19 cellular contexts compared by ENCODE assay signal in genomic region chr11:93038521-93038920, GRCh38.
DNase-seq lines count a peak whose midpoint lies in the region; ATAC-seq and TF ChIP-seq lines count a peak whose summit lies in the region.
"Had no signal": no experiment of that assay in that cellular context is flagged by ENCODE, and none has a peak within 500 bp of the region (broad histone marks: within the 10 kb centered on the region; RNA-seq: fewer than 3 reads in every experiment).

No MANE protein-coding gene starts in this region.

- H3K4me3 Mint-ChIP-seq in activated CD4-positive, alpha-beta T cell treated with anti-CD3 and anti-CD28 coated beads for 36 hours, result no peak overlapping the region
- peak overlapping the region; percentile 9 for H3K4me3 Mint-ChIP-seq in activated T-helper 17 cell treated with anti-CD3 and anti-CD28 coated beads, Interleukin-2, amount 50 U/mL, for 72 hours
- H3K4me3 Mint-ChIP-seq in osteocyte (ENCODE audit: unreplicated experiment), result no peak overlapping the region
- H3K4me3 Mint-ChIP-seq: B cell; CD4-positive, CD25-positive, alpha-beta regulatory T cell; CD8-positive, alpha-beta T cell had no signal

- H3K4me1 Mint-ChIP-seq in activated CD4-positive, alpha-beta T cell treated with anti-CD3 and anti-CD28 coated beads for 36 hours, result peaks cover 2% of the 10 kb centered on the region
- peaks cover 3% of the 10 kb centered on the region for H3K4me1 Mint-ChIP-seq in activated T-helper 17 cell treated with anti-CD3 and anti-CD28 coated beads, Interleukin-2, amount 50 U/mL, for 72 hours
- peaks cover 8% of the 10 kb centered on the region for H3K4me1 Mint-ChIP-seq in osteocyte (ENCODE audit: unreplicated experiment)
- H3K4me1 Mint-ChIP-seq: B cell; CD4-positive, CD25-positive, alpha-beta regulatory T cell had no signal

- peaks cover 13% of the 10 kb centered on the region for H3K27me3 Mint-ChIP-seq in activated CD4-positive, alpha-beta T cell treated with anti-CD3 and anti-CD28 coated beads for 36 hours
- peaks cover 12% of the 10 kb centered on the region for H3K27me3 Mint-ChIP-seq in activated T-helper 17 cell treated with anti-CD3 and anti-CD28 coated beads, Interleukin-2, amount 50 U/mL, for 72 hours
- no peaks in the 10 kb centered on the region for H3K27me3 Mint-ChIP-seq in osteocyte (ENCODE audit: unreplicated experiment)

- POLR2A ChIA-PET in activated CD4-positive, alpha-beta T cell treated with anti-CD3 and anti-CD28 coated beads for 36 hours (lab: Charles Lee), result no interaction called here

- CTCF ChIA-PET in activated CD4-positive, alpha-beta T cell treated with anti-CD3 and anti-CD28 coated beads for 36 hours (lab: Charles Lee), result no interaction called here

- TF ChIP-seq CTCF in osteocyte (IDR thresholded peaks at IDR 0.05), result no peak

- H3K9me3 Mint-ChIP-seq in activated CD4-positive, alpha-beta T cell treated with anti-CD3 and anti-CD28 coated beads for 36 hours (ENCODE audit: low read depth), result peaks cover 2% of the 10 kb centered on the region
- H3K9me3 Mint-ChIP-seq in activated T-helper 17 cell treated with anti-CD3 and anti-CD28 coated beads, Interleukin-2, amount 50 U/mL, for 72 hours, result no peaks in the 10 kb centered on the region
- H3K9me3 Mint-ChIP-seq in osteocyte (ENCODE audit: unreplicated experiment), result peaks cover 14% of the 10 kb centered on the region

- no peaks in the 10 kb centered on the region for H3K27me3 ChIP-seq in aorta (ENCODE audit: control insufficient read depth in 1 of 2, insufficient read depth in 2 of 2, low read length in 1 of 2)
- H3K27me3 ChIP-seq: BLaER1 had no signal

- no peaks in the 10 kb centered on the region for H3K36me3 ChIP-seq in aorta (ENCODE audit: control insufficient read depth in 1 of 2, insufficient read depth in 2 of 2, low read length in 1 of 2)
- H3K36me3 ChIP-seq: BLaER1, HAP-1 had no signal

- no peaks in the 10 kb centered on the region for H3K36me3 Mint-ChIP-seq in activated CD4-positive, alpha-beta T cell treated with anti-CD3 and anti-CD28 coated beads for 36 hours (ENCODE audit: low read depth)
- H3K36me3 Mint-ChIP-seq in activated T-helper 17 cell treated with anti-CD3 and anti-CD28 coated beads, Interleukin-2, amount 50 U/mL, for 72 hours (ENCODE audit: low read depth), result no peaks in the 10 kb centered on the region
- peaks cover 2% of the 10 kb centered on the region for H3K36me3 Mint-ChIP-seq in osteocyte (ENCODE audit: unreplicated experiment)
- H3K36me3 Mint-ChIP-seq: CD4-positive, CD25-positive, alpha-beta regulatory T cell; CD8-positive, alpha-beta T cell had no signal

- H3K4me1 ChIP-seq in aorta (ENCODE audit: control insufficient read depth in 1 of 2, insufficient read depth in 2 of 2, low read length in 2 of 2), result no peaks in the 10 kb centered on the region
- H3K4me1 ChIP-seq: Caco-2, HAP-1 had no signal

- peak overlapping the region; percentile 40 for H3K27ac Mint-ChIP-seq in activated CD4-positive, alpha-beta T cell treated with anti-CD3 and anti-CD28 coated beads for 36 hours
- H3K27ac Mint-ChIP-seq in activated T-helper 17 cell treated with anti-CD3 and anti-CD28 coated beads, Interleukin-2, amount 50 U/mL, for 72 hours, result no peak overlapping the region
- peak overlapping the region; percentile 42 for H3K27ac Mint-ChIP-seq in osteocyte (ENCODE audit: unreplicated experiment)
- H3K27ac Mint-ChIP-seq: B cell; CD4-positive, CD25-positive, alpha-beta regulatory T cell; CD8-positive, alpha-beta T cell had no signal

- ATAC-seq in activated CD4-positive, alpha-beta T cell treated with anti-CD3 and anti-CD28 coated beads for 36 hours, result peak; percentile 12
- peak; percentile 53 for ATAC-seq in activated T-helper 17 cell treated with anti-CD3 and anti-CD28 coated beads, Interleukin-2, amount 50 U/mL, for 72 hours (replicated peaks)
- no peak for ATAC-seq in aorta (ENCODE audit: low FRiP score)
- ATAC-seq in HG03280 (IDR thresholded peaks at IDR 0.05; ENCODE audit: unreplicated experiment), result no peak
- ATAC-seq: CD8-positive, alpha-beta T cell had no signal

- H3K27ac ChIP-seq in aorta (ENCODE audit: low read depth in 1 of 2, low read length in 2 of 2), result no peak overlapping the region
- H3K27ac ChIP-seq: 22Rv1, BLaER1, C4-2B had no signal

- no peak for DNase-seq in activated CD4-positive, alpha-beta T cell treated with anti-CD3 and anti-CD28 coated beads for 36 hours
- DNase-seq in activated CD4-positive, alpha-beta T cell treated with anti-CD3 and anti-CD28 coated beads, Interleukin-2, amount 50 U/mL, for 4 hours, result no peak
- no peak for DNase-seq in osteocyte (ENCODE audit: extremely low spot score, unreplicated experiment)
- no peak for DNase-seq in aorta
- no peak for DNase-seq in SHP77 (lab: John Stamatoyannopoulos, UW)
- no peak for DNase-seq in NOMO-1 (lab: John Stamatoyannopoulos, UW; ENCODE audit: unreplicated experiment in 2 of 2)
- DNase-seq: Caco-2; CD4-positive, CD25-positive, alpha-beta regulatory T cell; CD8-positive, alpha-beta T cell; DMS153; DND-41; GOT3 had no signal

- peaks cover 3% of the 10 kb centered on the region for H3K9me3 ChIP-seq in aorta (ENCODE audit: control insufficient read depth, low read length)
- H3K9me3 ChIP-seq: Caco-2, HAP-1 had no signal

- intact Hi-C loops in activated CD4-positive, alpha-beta T cell treated with anti-CD3 and anti-CD28 coated beads for 36 hours (cut with DNase I, micrococcal nuclease), result no loop called here
- intact Hi-C loops in aorta (cut with DNase I), result no loop called here

- no peak overlapping the region for H3K4me3 ChIP-seq in aorta (ENCODE audit: low read length in 2 of 2)
- H3K4me3 ChIP-seq: BLaER1, HAP-1 had no signal

- 71 to 77% methylated on average over 2 of the region's 2 CpGs for WGBS in aorta, 2 donors

Comparison
In these comparisons a context has a peak if more than half of its experiments do, and no peak if none do; other contexts are left out.
1. ATAC-seq: peak in activated CD4-positive, alpha-beta T cell treated with anti-CD3 and anti-CD28 coated beads for 36 hours (single experiment) and activated T-helper 17 cell treated with anti-CD3 and anti-CD28 coated beads, Interleukin-2, amount 50 U/mL, for 72 hours (single experiment); none in aorta (single experiment) and HG03280 (single experiment).